10 cellular contexts compared by ENCODE assay signal in the genomic region with DNA sequence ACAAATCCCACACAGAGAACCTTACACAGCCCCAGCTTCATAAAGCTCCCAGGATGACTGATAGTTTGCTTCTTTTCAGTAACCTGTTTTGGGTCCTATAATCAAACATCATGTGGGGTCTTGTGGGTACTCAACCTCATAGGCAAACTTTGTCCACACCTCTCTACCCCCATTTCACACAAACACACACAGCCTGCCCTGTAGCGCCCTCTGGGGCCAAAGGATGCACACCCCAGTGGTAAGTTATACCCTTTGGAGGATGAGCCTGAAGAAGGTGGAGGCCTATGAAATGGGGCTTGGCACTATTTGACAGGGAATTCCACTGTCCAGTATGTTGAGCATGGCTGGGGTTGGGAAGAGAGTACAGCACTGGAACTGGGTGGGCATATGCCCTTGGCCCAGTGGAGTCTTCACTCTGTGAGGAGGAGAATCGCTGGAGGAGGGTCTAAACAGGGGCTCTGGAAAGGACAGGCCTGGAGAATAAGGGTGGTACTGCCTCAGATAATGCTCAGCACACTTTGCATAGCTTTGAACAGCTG. TPM values are rescaled to one million over a fixed set of nuclear protein-coding genes. Genes with fewer than 3 reads are reported as not detected.
DNase-seq lines count a peak whose midpoint lies in the region; ATAC-seq, FAIRE-seq and TF ChIP-seq lines count a peak whose summit lies in the region.
"Had no signal": no experiment of that assay in that cellular context is flagged by ENCODE, and none has a peak within 500 bp of the region (broad histone marks: within the 10 kb centered on the region; RNA-seq: fewer than 3 reads in every experiment).

No MANE protein-coding gene starts in this region.

- no peaks in the 10 kb centered on the region for H3K36me3 Mint-ChIP-seq in osteocyte (ENCODE audit: unreplicated experiment)
- H3K36me3 Mint-ChIP-seq: stimulated activated naive B cell treated with anti-CD40 and anti-IgM and Interleukin-4, amounts not matched to agents 10 μg/mL and 1 μg/mL and 100 μg/mL, for 72 hours had no signal

- FAIRE-seq in GM12878 (lab: Jason Lieb, UNC): peak; percentile 23

- SMC1A ChIA-PET in GM12878 (lab: Charles Lee; ENCODE audit: uncharacterized antibody, unreplicated experiment): interaction anchor here (0.9 to 1.5 kb wide), 3 partner anchors 33 to 40 kb away, joined by 3 to 4 read pairs (median 3); no protein-coding TSS in a partner anchor

- H3K79me2 ChIP-seq in GM12878 (ENCODE audit: control insufficient read depth, insufficient read depth, low read length): no peaks in the 10 kb centered on the region

- H3K9me3 ChIP-seq in HEK293 (ENCODE audit: control insufficient read depth, insufficient read depth, low read depth, low read length) (no peaks in the 10 kb centered on the region), GM12878 (replicated peaks; ENCODE audit: control insufficient read depth, insufficient read depth, low read length) (no peaks in the 10 kb centered on the region)

- H3K4me1 Mint-ChIP-seq in osteocyte (ENCODE audit: unreplicated experiment): no peaks in the 10 kb centered on the region
- H3K4me1 Mint-ChIP-seq: stimulated activated naive B cell treated with anti-CD40 and anti-IgM and Interleukin-4, amounts not matched to agents 10 μg/mL and 1 μg/mL and 100 μg/mL, for 72 hours had no signal

- H3K9ac ChIP-seq in GM12878 (ENCODE audit: control insufficient read depth, insufficient read depth, low read length): no peak overlapping the region

- 0% methylated on average over 2 of the region's 2 CpGs for WGBS in GM12878 (ENCODE audit: insufficient coverage, insufficient replicate concordance, low lambda C conversion rate, missing lambda C conversion rate)

- no peak overlapping the region for H3K27ac ChIP-seq in HEK293 (ENCODE audit: extremely low read depth, low read depth, low read length)
- no peak overlapping the region for H3K27ac ChIP-seq in GM12878 (ENCODE audit: control insufficient read depth, insufficient read depth)

- no peak overlapping the region for H3K4me2 ChIP-seq in GM12878 (ENCODE audit: control insufficient read depth, insufficient read depth)

- H3K27ac Mint-ChIP-seq in osteocyte (ENCODE audit: unreplicated experiment): no peak overlapping the region
- H3K27ac Mint-ChIP-seq: stimulated activated naive B cell treated with anti-CD40 and anti-IgM and Interleukin-4, amounts not matched to agents 10 μg/mL and 1 μg/mL and 100 μg/mL, for 72 hours had no signal

- TF ChIP-seq CTCF in HEK293 (tag by site-specific recombination; IDR thresholded peaks at IDR 0.05) (no peak), GM12878 (IDR thresholded peaks at IDR 0.05 in 2 of 3, conservative IDR thresholded peaks at IDR 0.05 in 1 of 3; ENCODE audit: control insufficient read depth in 2 of 3, extremely low read depth in 1 of 3, insufficient read depth in 1 of 3, low read depth in 3 of 3, low read length in 3 of 3) (peak; percentile 44 to 51 (median 45); a peak in 5 of 6 replicates), osteocyte (IDR thresholded peaks at IDR 0.05) (peak; percentile 10), omental fat pad (IDR thresholded peaks at IDR 0.05) (no peak)

- H3K9me3 Mint-ChIP-seq in osteocyte (ENCODE audit: unreplicated experiment): no peaks in the 10 kb centered on the region

- H3K4me3 ChIP-seq in HEK293 (ENCODE audit: low read depth, low read length) (no peak overlapping the region), GM12878 (no peak overlapping the region)

- no peaks in the 10 kb centered on the region for H4K20me1 ChIP-seq in GM12878 (ENCODE audit: control insufficient read depth, insufficient read depth)

- no peak overlapping the region for H3K4me3 Mint-ChIP-seq in osteocyte (ENCODE audit: unreplicated experiment)
- H3K4me3 Mint-ChIP-seq: stimulated activated naive B cell treated with anti-CD40 and anti-IgM and Interleukin-4, amounts not matched to agents 10 μg/mL and 1 μg/mL and 100 μg/mL, for 72 hours had no signal

- CTCF ChIA-PET in HEK293 (lab: Yijun Ruan, JAX): interaction anchor here (0.6 to 0.9 kb wide), 2 partner anchors 40 to 100 kb away, joined by 3 to 4 read pairs; no protein-coding TSS in a partner anchor
- CTCF ChIA-PET in GM12878 (lab: Yijun Ruan, JAX): interaction anchor here (1.1 to 2.0 kb wide), 3 partner anchors 15 to 297 kb away, joined by 4 to 8 read pairs (median 6); no protein-coding TSS in a partner anchor

- no peak for TF ChIP-seq EP300 in GM12878 (IDR thresholded peaks at IDR 0.05; ENCODE audit: borderline replicate concordance in 1 of 2, control insufficient read depth in 1 of 2, low read depth in 2 of 2, low read length in 2 of 2)

- H3K36me3 ChIP-seq in HEK293 (ENCODE audit: control insufficient read depth in 2 of 2, insufficient read depth in 1 of 2, low read length in 2 of 2): no peaks in the 10 kb centered on the region
- H3K36me3 ChIP-seq in GM12878 (ENCODE audit: control insufficient read depth in 2 of 2, insufficient read depth in 2 of 2, low read length in 1 of 2): no peaks in the 10 kb centered on the region

- H3K27me3 Mint-ChIP-seq in osteocyte (ENCODE audit: unreplicated experiment): peaks cover 2% of the 10 kb centered on the region

- peak; percentile 82 for ATAC-seq in GM12878
- ATAC-seq in HG02852 (IDR thresholded peaks at IDR 0.05; ENCODE audit: unreplicated experiment): no peak
- no peak for ATAC-seq in omental fat pad (ENCODE audit: low FRiP score)

- H2AFZ ChIP-seq in GM12878 (ENCODE audit: control insufficient read depth, low read depth, low read length): no peak overlapping the region

- RAD21 ChIA-PET in GM12878 (lab: Charles Lee; ENCODE audit: unreplicated experiment): no interaction called here

- no peak for TF ChIP-seq POLR2A in GM12878 (IDR thresholded peaks at IDR 0.05; ENCODE audit: low read depth, low read length)

- H3K4me1 ChIP-seq in HEK293 (ENCODE audit: control insufficient read depth, insufficient read depth, low read length) (no peaks in the 10 kb centered on the region), GM12878 (ENCODE audit: control insufficient read depth, insufficient read depth, low read length) (no peaks in the 10 kb centered on the region)

- no peaks in the 10 kb centered on the region; a peak in 1 of 4 replicates for H3K27me3 ChIP-seq in GM12878 (replicated peaks in 1 of 2; ENCODE audit: control insufficient read depth in 2 of 2, insufficient read depth in 2 of 2, low read length in 1 of 2)

- no TSS peak for BruUV-seq in GM12878 (replicated peaks; lab: Mats Ljungman, UMichigan)

- intact Hi-C loops in GM12878 (cut with micrococcal nuclease; ENCODE audit: unreplicated experiment): no loop called here

- DNase-seq in DMS53 (lab: John Stamatoyannopoulos, UW): peak; percentile 18
- DNase-seq in DMS53 treated with DMSO at 0.1 percent for 48 hours (lab: John Stamatoyannopoulos, UW; ENCODE audit: unreplicated experiment): no peak
- no peak for DNase-seq in GM12878 (ENCODE audit: low read depth, low spot score)
- no peak for DNase-seq in osteocyte (ENCODE audit: extremely low spot score, unreplicated experiment)
- DNase-seq in NCI-H446 treated with DMSO at 0.1 percent for 48 hours (lab: John Stamatoyannopoulos, UW): no peak
- DNase-seq in omental fat pad (ENCODE audit: low spot score): no peak
- DNase-seq: stimulated activated naive B cell treated with anti-CD40 and anti-IgM and Interleukin-4, amounts not matched to agents 10 μg/mL and 1 μg/mL and 100 μg/mL, for 72 hours had no signal

- POLR2A ChIA-PET in HEK293 (lab: Yijun Ruan, JAX): no interaction called here
- POLR2A ChIA-PET in GM12878 (lab: Charles Lee): no interaction called here

- peak; percentile 52 for TF ChIP-seq RAD21 in GM12878 (IDR thresholded peaks at IDR 0.05; ENCODE audit: insufficient read depth, low read depth, low read length)

- in situ Hi-C loops in GM12878 (cut with MboI): no loop called here

TF ChIP-seq in HEK293, 187 proteins besides CTCF, POLR2A, EP300 and RAD21:
- TF ChIP-seq ZNF654 (tag by site-specific recombination; IDR thresholded peaks at IDR 0.05; ENCODE audit: low read depth): 0 out of 2 replicates have a peak, but pooled peaks have one; percentile 11
- no peak for TF ChIP-seq ZNF174 (tag by site-specific recombination; IDR thresholded peaks at IDR 0.05)
TF ChIP-seq in HEK293: peak in this region for 1.

TF ChIP-seq in GM12878, 131 proteins besides CTCF, POLR2A, EP300 and RAD21:
- TF ChIP-seq ZNF274 (IDR thresholded peaks at IDR 0.05; ENCODE audit: insufficient read depth, insufficient read length) (no peak), SMC3 (IDR thresholded peaks at IDR 0.05; ENCODE audit: borderline replicate concordance, low read length) (peak; percentile 40; the same call in 1 of the 2 replicates)

RNA-seq across cellular contexts. Expression of a gene that starts 30.5 kb away (rescaled TPM):
- 0.31 and 0.69 TPM in 2 replicates for total RNA-seq in GM12878 (2013; cell fraction: nucleolus; rRNA removed)
- total RNA-seq in GM12878 (2014; rRNA removed): 0.06 TPM in 1 of 2 replicates, not detected in the other
- total RNA-seq in GM12878 (2014; rRNA removed; fragmentation: Illumina TruSeq; extraction: Trizol): 0.05 and 0.18 TPM in 2 replicates
- not detected in 2 replicates for total RNA-seq in GM12878 (2021)
- not detected for polyA plus RNA-seq in GM12878 (2011; ENCODE audit: low read depth)
- polyA plus RNA-seq in GM12878 (2011; rRNA removed): 0.26 and 0.48 TPM in 2 replicates
- polyA plus RNA-seq in GM12878 (2011; cell fraction: cytosol; rRNA removed): 0.10 TPM in 2 replicates
- polyA plus RNA-seq in GM12878 (2011; cell fraction: nucleus; rRNA removed): 0.57 and 0.60 TPM in 2 replicates
- not detected in 2 replicates for polyA plus RNA-seq in GM12878 (2012)
- polyA plus RNA-seq in GM12878 (2014; fragmentation: Illumina TruSeq; extraction: Trizol): 0.01 and 0.22 TPM in 2 replicates
- not detected for polyA plus RNA-seq in GM12878 (2014; fragmentation: Nextera tagmentation; extraction: Ambion mirVana)
- polyA plus RNA-seq in GM12878 (2014; rRNA removed): not detected in 2 replicates
- not detected for polyA plus RNA-seq in GM12878 (2016; fragmentation: Nextera tagmentation; extraction: Ambion mirVana)
- polyA minus RNA-seq in GM12878 (2011; rRNA and poly(A)+ RNA removed): 0.22 and 0.36 TPM in 2 replicates
- 0.21 and 0.40 TPM in 2 replicates for polyA minus RNA-seq in GM12878 (2011; cell fraction: cytosol; rRNA and poly(A)+ RNA removed)
- 0.24 and 0.38 TPM in 2 replicates for polyA minus RNA-seq in GM12878 (2011; cell fraction: nucleus; rRNA and poly(A)+ RNA removed)
- total RNA-seq in osteocyte: 1.3 and 1.8 TPM in 2 replicates
- 10 to 100 TPM in 2 of 4 donors, 1 to 10 TPM in 2; 7.1 to 21.3 (median 12.6) TPM for total RNA-seq in omental fat pad
- total RNA-seq: activated CD8-positive, alpha-beta memory T cell treated with anti-CD3 and anti-CD28 coated beads for 36 hours had no signal

Comparison
In these comparisons a context has a peak if more than half of its experiments do, and no peak if none do; other contexts are left out.
1. CTCF ChIP-seq: peak in GM12878 (3 of 3) and osteocyte (single experiment); none in HEK293 (single experiment) and omental fat pad (0 of 3).